21 cellular contexts compared by ENCODE assay signal in the genomic region with DNA sequence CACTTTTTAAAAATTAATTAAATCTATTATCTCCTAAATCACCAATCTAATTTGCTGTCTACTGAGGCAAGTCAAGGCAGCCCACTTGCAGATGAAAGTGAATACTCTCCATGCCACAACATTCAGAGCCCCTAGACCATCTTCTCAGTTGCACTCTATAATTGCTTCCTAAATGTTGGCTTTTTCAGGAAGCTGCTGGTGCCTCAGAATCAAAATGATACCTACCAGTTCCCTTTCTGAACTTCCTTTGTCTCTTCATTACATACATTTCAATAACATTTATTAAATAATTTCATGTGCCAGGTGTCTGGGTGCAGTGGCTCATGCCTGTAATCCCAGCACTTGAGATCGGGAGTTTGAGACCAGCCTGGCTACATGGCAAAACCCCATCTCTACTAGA.
"Had no signal": no experiment of that assay in that cellular context is flagged by ENCODE, and none has a peak within 500 bp of the region (broad histone marks: within the 10 kb centered on the region; RNA-seq: fewer than 3 reads in every experiment).

No MANE protein-coding gene starts in this region.

- H3K27ac ChIP-seq: cardiac muscle cell, epithelial cell of prostate, neural progenitor cell, prostate gland, right atrium auricular region, skin epidermis had no signal

- DNase-seq: activated CD4-positive, alpha-beta memory T cell treated with anti-CD3 and anti-CD28 coated beads, Interleukin-2, amount 10 ng/mL, durations not matched to agents 7 days and 5 days; activated CD4-positive, alpha-beta T cell treated with anti-CD3 and anti-CD28 coated beads for 48 hours; activated CD4-positive, CD25-positive, alpha-beta regulatory T cell; activated naive CD4-positive, alpha-beta T cell treated with Interleukin-2 at 50 U/mL for 16 hours; activated naive CD8-positive, alpha-beta T cell treated with anti-CD3 and anti-CD28 coated beads, Interleukin-2, amount 10 ng/mL, durations not matched to agents 7 days and 5 days; activated T-cell treated with anti-CD3 and anti-CD28 coated beads, Interleukin-2, amount 50 U/mL, for 24 hours; amygdala; effector memory CD8-positive, alpha-beta T cell; foreskin fibroblast; hippocampal formation; left cardiac atrium; mesendoderm; naive thymus-derived CD4-positive, alpha-beta T cell; trophoblast cell had no signal

- H3K9ac ChIP-seq: neural progenitor cell had no signal

- H3K9me3 ChIP-seq: prostate gland, right atrium auricular region had no signal

- H3K27me3 ChIP-seq: cardiac muscle cell, neural progenitor cell, right atrium auricular region had no signal

- H3K36me3 ChIP-seq: cardiac muscle cell, neural progenitor cell, prostate gland, right atrium auricular region had no signal

- H3K4me2 ChIP-seq: neural progenitor cell had no signal

- FAIRE-seq: TTC549 had no signal

- H2AFZ ChIP-seq: neural progenitor cell had no signal

- H3K4me1 ChIP-seq: neural progenitor cell, prostate gland had no signal

- H3K4me3 ChIP-seq: cardiac muscle cell, neural progenitor cell, prostate gland, right atrium auricular region, skin epidermis had no signal

- ATAC-seq: effector memory CD8-positive, alpha-beta T cell; left cardiac atrium; naive thymus-derived CD4-positive, alpha-beta T cell had no signal
